In the genomic region with DNA sequence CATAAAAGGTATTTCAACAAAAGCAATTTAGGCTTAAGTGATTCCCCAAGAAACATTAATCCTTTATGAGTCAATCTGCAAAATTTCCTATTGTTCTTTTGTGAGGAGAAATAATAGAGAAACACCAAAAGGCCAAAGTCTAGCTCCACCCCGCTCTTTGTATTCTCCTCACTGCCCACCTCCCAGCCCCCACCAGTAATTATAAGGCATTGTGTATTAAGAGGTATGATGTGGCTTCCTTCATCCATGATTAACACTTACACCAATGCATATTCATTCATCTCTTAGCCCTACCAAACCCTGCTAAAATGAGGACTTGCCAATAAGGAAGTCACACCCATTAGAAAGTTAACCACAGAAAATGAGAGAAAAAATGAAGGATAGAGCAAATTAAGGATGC, we compare ENCODE assay signal across 11 cellular contexts.
"Had no signal": no experiment of that assay in that cellular context is flagged by ENCODE, and none has a peak within 500 bp of the region (broad histone marks: within the 10 kb centered on the region; RNA-seq: fewer than 3 reads in every experiment).

No MANE protein-coding gene starts in this region.

- H3K9me3 ChIP-seq: body of pancreas, psoas muscle, suprapubic skin had no signal

- H3K4me1 ChIP-seq: body of pancreas, psoas muscle had no signal

- H3K4me3 ChIP-seq: body of pancreas, psoas muscle, suprapubic skin had no signal

- H3K27me3 ChIP-seq: body of pancreas, suprapubic skin had no signal

- H3K36me3 ChIP-seq: suprapubic skin had no signal

- H3K27ac ChIP-seq: body of pancreas, psoas muscle, suprapubic skin, VCaP had no signal

- ATAC-seq: activated CD8-positive, alpha-beta T cell treated with anti-CD3 and anti-CD28 coated beads, Interleukin-2, amount 10 ng/mL, durations not matched to agents 7 days and 5 days; body of pancreas; naive thymus-derived CD4-positive, alpha-beta T cell; psoas muscle had no signal

- DNase-seq: activated CD4-positive, alpha-beta T cell treated with anti-CD3 and anti-CD28 coated beads for 4 hours; activated CD8-positive, alpha-beta T cell treated with anti-CD3 and anti-CD28 coated beads, Interleukin-2, amount 10 ng/mL, durations not matched to agents 7 days and 5 days; activated naive CD4-positive, alpha-beta T cell treated with Interleukin-2 at 50 U/mL for 16 hours; body of pancreas; immature natural killer cell; naive thymus-derived CD4-positive, alpha-beta T cell; psoas muscle; stimulated activated CD4-positive, alpha-beta T cell treated with anti-CD3 and anti-CD28 coated beads, Interleukin-2, amount 100 ng/mL, for 48 hours; stimulated activated naive CD4-positive, alpha-beta T cell treated with Interleukin-2 at 50 U/mL for 16 hours had no signal
